ENCODE assay signal across 8 cellular contexts in the genomic region with DNA sequence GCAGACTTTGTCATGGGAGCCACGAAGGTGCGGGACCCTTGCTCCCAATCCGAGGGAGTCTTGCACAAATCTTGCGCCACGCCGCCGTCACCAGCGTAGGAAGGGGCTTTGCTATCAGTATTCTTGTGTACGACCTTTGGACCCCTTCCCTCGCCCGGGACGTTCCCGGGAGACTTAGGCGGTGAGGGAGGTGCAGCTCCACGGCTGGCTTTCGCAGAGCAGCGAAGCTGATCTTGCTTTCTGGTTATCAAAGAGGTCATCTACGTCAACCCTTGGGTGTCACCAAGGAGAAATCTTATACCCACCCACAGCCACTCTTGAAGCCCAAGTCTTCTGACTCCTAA. TPM values are rescaled to one million over a fixed set of nuclear protein-coding genes. Genes with fewer than 3 reads are reported as not detected.
A peak's percentile ranks its signal among the peaks of the same experiment; 100 is the strongest.
DNase-seq lines count a peak whose midpoint lies in the region; ATAC-seq and TF ChIP-seq lines count a peak whose summit lies in the region.

No MANE protein-coding gene starts in this region.

- H3K36me3 ChIP-seq in parathyroid adenoma (ENCODE audit: control insufficient read depth, insufficient read depth, low read length) = no peaks in the 10 kb centered on the region

- peak overlapping the region; percentile 50 for H2AFZ ChIP-seq in parathyroid adenoma

- no peak for ATAC-seq in T-helper 17 cell
- ATAC-seq in GM18868 (IDR thresholded peaks at IDR 0.05; ENCODE audit: unreplicated experiment) = no peak
- ATAC-seq in GM18520 (IDR thresholded peaks at IDR 0.05; ENCODE audit: unreplicated experiment) = no peak
- ATAC-seq in GM21737 (IDR thresholded peaks at IDR 0.05; ENCODE audit: unreplicated experiment) = no peak

- H3K27me3 Mint-ChIP-seq in T-helper 1 cell treated with Interleukin-12 subunit alpha and Interleukin-12 subunit beta and Interleukin-4 antibody, amounts not matched to agents 30 μg/mL and 1 μg/mL, for 36 hours (ENCODE audit: low read depth) = no peaks in the 10 kb centered on the region
- H3K27me3 Mint-ChIP-seq in T-helper 17 cell = no peaks in the 10 kb centered on the region

- H3K9me3 ChIP-seq in T-helper 17 cell (ENCODE audit: control insufficient read depth, low read length, poor library complexity, severe bottlenecking) = no peaks in the 10 kb centered on the region
- H3K9me3 ChIP-seq in parathyroid adenoma (ENCODE audit: control insufficient read depth, low read length) = no peaks in the 10 kb centered on the region

- H3K4me1 ChIP-seq in parathyroid adenoma = peaks cover 13% of the 10 kb centered on the region

- TF ChIP-seq CTCF in fibroblast of pulmonary artery (IDR thresholded peaks at IDR 0.05; ENCODE audit: low read length, missing control alignments) (no peak), parathyroid adenoma (IDR thresholded peaks at IDR 0.05) (no peak)

- H3K27me3 ChIP-seq in parathyroid adenoma (ENCODE audit: control insufficient read depth, insufficient read depth, low read length) = no peaks in the 10 kb centered on the region

- peaks cover 6% of the 10 kb centered on the region for H3K36me3 Mint-ChIP-seq in T-helper 1 cell treated with Interleukin-12 subunit alpha and Interleukin-12 subunit beta and Interleukin-4 antibody, amounts not matched to agents 30 μg/mL and 1 μg/mL, for 36 hours (ENCODE audit: low read depth)
- H3K36me3 Mint-ChIP-seq in T-helper 17 cell (ENCODE audit: low read depth) = no peaks in the 10 kb centered on the region

- DNase-seq in T-helper 1 cell (no peak), T-helper 17 cell (peak in 2 of 3 donors; percentile 24 to 33), fibroblast of pulmonary artery (ENCODE audit: low read depth) (no peak)

- H3K4me3 ChIP-seq in fibroblast of pulmonary artery (replicated peaks; ENCODE audit: low read depth, low read length) (peak overlapping the region; percentile 98), parathyroid adenoma (ENCODE audit: low read depth, low read length) (peak overlapping the region; percentile 94)

- H3K9me3 Mint-ChIP-seq in T-helper 1 cell treated with Interleukin-12 subunit alpha and Interleukin-12 subunit beta and Interleukin-4 antibody, amounts not matched to agents 30 μg/mL and 1 μg/mL, for 36 hours = no peaks in the 10 kb centered on the region

- peak overlapping the region; percentile 88 for H3K4me2 ChIP-seq in parathyroid adenoma (ENCODE audit: low read length)

- peaks cover 19% of the 10 kb centered on the region for H3K79me2 ChIP-seq in parathyroid adenoma

- peaks cover 20% of the 10 kb centered on the region for H3K4me1 Mint-ChIP-seq in T-helper 1 cell treated with Interleukin-12 subunit alpha and Interleukin-12 subunit beta and Interleukin-4 antibody, amounts not matched to agents 30 μg/mL and 1 μg/mL, for 36 hours (ENCODE audit: low read depth)
- H3K4me1 Mint-ChIP-seq in T-helper 17 cell = peaks cover 18% of the 10 kb centered on the region

- peak overlapping the region; percentile 92 for H3K4me3 Mint-ChIP-seq in T-helper 1 cell treated with Interleukin-12 subunit alpha and Interleukin-12 subunit beta and Interleukin-4 antibody, amounts not matched to agents 30 μg/mL and 1 μg/mL, for 36 hours
- peak overlapping the region; percentile 97 for H3K4me3 Mint-ChIP-seq in T-helper 17 cell

- H3K27ac ChIP-seq in parathyroid adenoma = peak overlapping the region; percentile 73

- H3K27ac Mint-ChIP-seq in T-helper 1 cell treated with Interleukin-12 subunit alpha and Interleukin-12 subunit beta and Interleukin-4 antibody, amounts not matched to agents 30 μg/mL and 1 μg/mL, for 36 hours = peak overlapping the region; percentile 98
- H3K27ac Mint-ChIP-seq in T-helper 17 cell = peak overlapping the region; percentile 96

- no peak overlapping the region for H3K9ac ChIP-seq in parathyroid adenoma

RNA-seq across cellular contexts. Expression of a gene that starts 0.6 kb away (rescaled TPM):
- total RNA-seq in T-helper 17 cell = 100 to 1,000 TPM; 111 to 125 TPM

RNA-seq across cellular contexts. Expression of a gene that starts 11.8 kb away (rescaled TPM):
- 100 to 1,000 TPM; 483 to 558 TPM for total RNA-seq in T-helper 17 cell

RNA-seq across cellular contexts. Expression of a gene that starts 34.0 kb away (rescaled TPM):
- 10 to 100 TPM; 34.8 to 38.6 TPM for total RNA-seq in T-helper 17 cell

RNA-seq across cellular contexts. Expression of a gene that starts 41.9 kb away (rescaled TPM):
- total RNA-seq in T-helper 17 cell = 10 to 100 TPM; 60.7 to 62.5 TPM

RNA-seq across cellular contexts. Expression of a gene that starts 52.9 kb away (rescaled TPM):
- 1 to 10 TPM in 1 of 2 donors, under 1 TPM in 1; 0.34 to 2.4 TPM for total RNA-seq in T-helper 17 cell

Comparison
In these comparisons a context has a peak if more than half of its experiments do, and no peak if none do; other contexts are left out.
1. DNase-seq: peak in T-helper 17 cell (2 of 3); none in T-helper 1 cell (0 of 5) and fibroblast of pulmonary artery (single experiment).